Comparison of ENCODE assay signal across 1 cellular context in the genomic region with DNA sequence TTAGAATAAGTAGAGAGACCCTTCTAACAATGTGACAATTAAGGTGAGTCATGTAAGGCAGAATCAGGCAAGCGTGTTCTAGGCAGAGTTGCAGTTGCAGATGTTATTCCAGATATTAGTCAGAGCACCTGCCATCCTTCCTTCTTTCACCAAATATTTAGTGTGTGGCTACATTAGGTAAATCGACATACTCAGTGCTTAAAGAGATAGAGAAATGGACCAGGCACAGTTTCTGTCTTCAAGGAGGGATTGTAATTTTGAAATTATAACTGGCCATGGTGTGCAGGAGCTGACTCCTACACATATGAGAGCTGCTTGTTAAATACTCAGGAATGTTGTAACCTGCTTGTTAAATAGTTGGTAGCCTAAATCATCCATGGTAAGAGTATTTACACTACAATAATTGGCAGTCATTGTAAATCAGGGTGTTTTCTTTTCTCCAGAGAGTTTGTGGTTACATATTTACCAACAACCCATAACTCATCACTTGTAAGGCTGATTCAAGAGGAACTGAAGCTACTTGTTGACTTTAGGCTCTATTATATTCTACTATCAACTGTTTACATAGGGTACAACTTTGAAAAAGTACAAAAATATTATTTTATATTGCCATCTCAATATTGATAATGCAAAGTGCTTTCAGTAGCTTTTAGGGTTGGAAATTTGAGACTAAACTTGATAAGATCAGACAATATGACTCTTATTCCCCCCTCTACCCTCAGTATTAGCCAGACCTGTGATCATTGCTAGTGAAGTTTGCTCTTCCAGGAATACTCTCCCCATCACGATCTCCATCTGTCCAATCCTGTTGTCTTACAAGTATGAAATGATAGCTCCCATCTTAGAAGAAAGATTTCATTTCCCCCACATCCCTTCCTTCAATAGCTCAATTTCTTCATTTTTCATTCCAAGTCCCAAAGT.
A peak's percentile ranks its signal among the peaks of the same experiment; 100 is the strongest.
TF ChIP-seq lines count a peak whose summit lies in the region.

No MANE protein-coding gene starts in this region.

TF ChIP-seq in GM12878, 131 proteins besides CTCF, POLR2A, EP300 and RAD21 (continued from another document):
- TF ChIP-seq ZNF592 (IDR thresholded peaks at IDR 0.05) (no peak), ZNF217 (IDR thresholded peaks at IDR 0.05) (peak; percentile 99), NRF1 (conservative IDR thresholded peaks at IDR 0.05; ENCODE audit: low read depth, low read length) (no peak), TBL1XR1 (IDR thresholded peaks at IDR 0.05; ENCODE audit: low read depth, low read length) (peak; percentile 49; the same call in 1 of the 2 replicates), NFYA (IDR thresholded peaks at IDR 0.05; ENCODE audit: borderline replicate concordance, low read depth, low read length) (no peak), ASH2L (IDR thresholded peaks at IDR 0.05; ENCODE audit: borderline replicate concordance, low read depth) (no peak), RELA (IDR thresholded peaks at IDR 0.05; ENCODE audit: borderline replicate concordance, partially characterized antibody) (no peak), ZBED1 (IDR thresholded peaks at IDR 0.05; ENCODE audit: borderline replicate concordance) (peak; percentile 92), NFIC (IDR thresholded peaks at IDR 0.05; ENCODE audit: low read depth, low read length) (peak; percentile 99), TARDBP (IDR thresholded peaks at IDR 0.05; ENCODE audit: borderline replicate concordance) (no peak), POLR2AphosphoS5 (IDR thresholded peaks at IDR 0.05; ENCODE audit: low read length) (no peak), ZBTB40 (IDR thresholded peaks at IDR 0.05; ENCODE audit: borderline replicate concordance) (no peak)
- TF ChIP-seq, protein P1, sequence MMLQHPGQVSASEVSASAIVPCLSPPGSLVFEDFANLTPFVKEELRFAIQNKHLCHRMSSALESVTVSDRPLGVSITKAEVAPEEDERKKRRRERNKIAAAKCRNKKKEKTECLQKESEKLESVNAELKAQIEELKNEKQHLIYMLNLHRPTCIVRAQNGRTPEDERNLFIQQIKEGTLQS (IDR thresholded peaks at IDR 0.05; ENCODE audit: borderline replicate concordance, extremely low read depth, low read depth, low read length): no peak
- TF ChIP-seq, protein P2, sequence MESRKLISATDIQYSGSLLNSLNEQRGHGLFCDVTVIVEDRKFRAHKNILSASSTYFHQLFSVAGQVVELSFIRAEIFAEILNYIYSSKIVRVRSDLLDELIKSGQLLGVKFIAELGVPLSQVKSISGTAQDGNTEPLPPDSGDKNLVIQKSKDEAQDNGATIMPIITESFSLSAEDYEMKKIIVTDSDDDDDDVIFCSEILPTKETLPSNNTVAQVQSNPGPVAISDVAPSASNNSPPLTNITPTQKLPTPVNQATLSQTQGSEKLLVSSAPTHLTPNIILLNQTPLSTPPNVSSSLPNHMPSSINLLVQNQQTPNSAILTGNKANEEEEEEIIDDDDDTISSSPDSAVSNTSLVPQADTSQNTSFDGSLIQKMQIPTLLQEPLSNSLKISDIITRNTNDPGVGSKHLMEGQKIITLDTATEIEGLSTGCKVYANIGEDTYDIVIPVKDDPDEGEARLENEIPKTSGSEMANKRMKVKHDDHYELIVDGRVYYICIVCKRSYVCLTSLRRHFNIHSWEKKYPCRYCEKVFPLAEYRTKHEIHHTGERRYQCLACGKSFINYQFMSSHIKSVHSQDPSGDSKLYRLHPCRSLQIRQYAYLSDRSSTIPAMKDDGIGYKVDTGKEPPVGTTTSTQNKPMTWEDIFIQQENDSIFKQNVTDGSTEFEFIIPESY (IDR thresholded peaks at IDR 0.05): no peak
